14 cellular contexts compared by ENCODE assay signal in genomic region chr19:19649580-19649995, GRCh38. TPM values are rescaled to one million over a fixed set of nuclear protein-coding genes. Genes with fewer than 3 reads are reported as not detected.
"Had no signal": no experiment of that assay in that cellular context is flagged by ENCODE, and none has a peak within 500 bp of the region (broad histone marks: within the 10 kb centered on the region; RNA-seq: fewer than 3 reads in every experiment).

No MANE protein-coding gene starts in this region.

- H3K27me3 ChIP-seq: brain microvascular endothelial cell, right atrium auricular region, tibial artery, uterus had no signal

- H3K27me3 Mint-ChIP-seq: activated CD4-positive, alpha-beta T cell treated with anti-CD3 and anti-CD28 coated beads for 36 hours; dendritic cell treated with granulocyte-macrophage colony-stimulating factor and Interleukin-4, amounts not matched to agents 40 ng/mL and 50 ng/mL, for 4 days; effector memory CD8-positive, alpha-beta T cell had no signal

- H3K4me1 ChIP-seq: tibial artery, uterus had no signal

- H3K36me3 ChIP-seq: uterus had no signal

- DNase-seq: activated CD4-positive, alpha-beta T cell treated with anti-CD3 and anti-CD28 coated beads for 36 hours; activated CD8-positive, alpha-beta memory T cell treated with anti-CD3 and anti-CD28 coated beads for 24 hours; brain microvascular endothelial cell; cerebellar nuclear complex; effector memory CD8-positive, alpha-beta T cell; erythroblast; tibial artery; WERI-Rb-1 had no signal

- H3K27ac Mint-ChIP-seq: activated CD4-positive, alpha-beta T cell treated with anti-CD3 and anti-CD28 coated beads for 36 hours; activated T-helper 2 cell treated with anti-CD3 and anti-CD28 coated beads, Interferon-gamma antibody, Interleukin-2, Interleukin-4, amounts not matched to agents 10 μg/mL and 5 μg/mL and 100 μg/mL, durations not matched to agents 14 hours and 24 hours and 36 hours; dendritic cell treated with granulocyte-macrophage colony-stimulating factor and Interleukin-4, amounts not matched to agents 40 ng/mL and 50 ng/mL, for 4 days had no signal

- H3K9me3 Mint-ChIP-seq: activated naive CD4-positive, alpha-beta T cell treated with anti-CD3 and anti-CD28 coated beads, Interleukin-2, amount 50 U/mL, for 72 hours; activated T-helper 2 cell treated with anti-CD3 and anti-CD28 coated beads, Interferon-gamma antibody, Interleukin-2, Interleukin-4, amounts not matched to agents 10 μg/mL and 5 μg/mL and 100 μg/mL, durations not matched to agents 14 hours and 24 hours and 36 hours; dendritic cell treated with granulocyte-macrophage colony-stimulating factor and Interleukin-4, amounts not matched to agents 40 ng/mL and 50 ng/mL, for 4 days; effector memory CD8-positive, alpha-beta T cell had no signal

- ATAC-seq: activated CD4-positive, alpha-beta T cell treated with anti-CD3 and anti-CD28 coated beads for 36 hours; activated naive CD4-positive, alpha-beta T cell treated with anti-CD3 and anti-CD28 coated beads, Interleukin-2, amount 50 U/mL, for 72 hours; effector memory CD8-positive, alpha-beta T cell had no signal

- H3K4me3 Mint-ChIP-seq: activated CD4-positive, alpha-beta T cell treated with anti-CD3 and anti-CD28 coated beads for 36 hours; dendritic cell treated with granulocyte-macrophage colony-stimulating factor and Interleukin-4, amounts not matched to agents 40 ng/mL and 50 ng/mL, for 4 days; effector memory CD8-positive, alpha-beta T cell had no signal

- H3K27ac ChIP-seq: brain microvascular endothelial cell, right atrium auricular region, tibial artery, uterus, WERI-Rb-1 had no signal

- H3K4me1 Mint-ChIP-seq: activated CD4-positive, alpha-beta T cell treated with anti-CD3 and anti-CD28 coated beads for 36 hours had no signal

- H3K4me3 ChIP-seq: right atrium auricular region, smooth muscle cell, tibial artery, uterus had no signal

- H3K9me3 ChIP-seq: right atrium auricular region, tibial artery, uterus had no signal

RNA-seq across cellular contexts. Expression of gene PBX4, which starts 31.1 kb away (rescaled TPM):
- total RNA-seq: right atrium auricular region had no signal
